Comparison of ENCODE assay signal across 8 cellular contexts in genomic region chr10:87504307-87504666, GRCh38. TPM values are rescaled to one million over a fixed set of nuclear protein-coding genes. Genes with fewer than 3 reads are reported as not detected.
DNase-seq lines count a peak whose midpoint lies in the region; ATAC-seq, FAIRE-seq and TF ChIP-seq lines count a peak whose summit lies in the region.

No MANE protein-coding gene starts in this region.

- TF ChIP-seq POLR2A in gastroesophageal sphincter (IDR thresholded peaks at IDR 0.05) (no peak), gastrocnemius medialis (IDR thresholded peaks at IDR 0.05) (no peak)

- 0 to 13% methylated on average over 4 to 6 of the region's 13 CpGs for WGBS in gastroesophageal sphincter (ENCODE audit: low coverage in 1 of 2), 2 donors

- intact Hi-C loops in gastrocnemius medialis (cut with DNase I; ENCODE audit: low total_unique reads) = no loop called here

- no peaks in the 10 kb centered on the region for H3K27me3 ChIP-seq in gastroesophageal sphincter
- no peaks in the 10 kb centered on the region for H3K27me3 ChIP-seq in gastrocnemius medialis

- H3K36me3 ChIP-seq in gastroesophageal sphincter (peaks cover 0 to 8% of the 10 kb centered on the region in 2 donors), gastrocnemius medialis (peaks cover 0 to 6% of the 10 kb centered on the region in 2 donors)

- peak overlapping the region; percentile 90 for H3K4me3 ChIP-seq in WI38 (ENCODE audit: low read depth, low read length)
- H3K4me3 ChIP-seq in gastroesophageal sphincter = peak overlapping the region; percentile 63 to 89
- peak overlapping the region; percentile 87 to 98 (median 96) for H3K4me3 ChIP-seq in gastrocnemius medialis

- in situ Hi-C loops in gastrocnemius medialis (cut with MboI; ENCODE audit: low sequenced_read_pairs in 4 of 4) = no loop called here

- H3K27ac ChIP-seq in gastroesophageal sphincter = peak overlapping the region; percentile 37 to 90 (median 88)
- peak overlapping the region; percentile 70 to 78 (median 76) for H3K27ac ChIP-seq in gastrocnemius medialis

- no peak for FAIRE-seq in HTR-8/SVneo (lab: Jason Lieb, UNC)

- TF ChIP-seq CTCF in WI38 (IDR thresholded peaks at IDR 0.05; ENCODE audit: low read depth, low read length) (no peak), gastroesophageal sphincter (IDR thresholded peaks at IDR 0.05) (no peak), gastrocnemius medialis (IDR thresholded peaks at IDR 0.05 in 4 of 5, conservative IDR thresholded peaks at IDR 0.05 in 1 of 5) (no peak)

- no peak for TF ChIP-seq EP300 in gastroesophageal sphincter (IDR thresholded peaks at IDR 0.05)

- ATAC-seq in GM21737 (IDR thresholded peaks at IDR 0.05; ENCODE audit: unreplicated experiment) (peak; percentile 39), gastroesophageal sphincter (peak; percentile 52), gastrocnemius medialis (peak; percentile 56 to 59), GM18868 (IDR thresholded peaks at IDR 0.05; ENCODE audit: unreplicated experiment) (no peak), HG02870 (IDR thresholded peaks at IDR 0.05; ENCODE audit: unreplicated experiment) (no peak)

- H3K9me3 ChIP-seq in gastroesophageal sphincter = no peaks in the 10 kb centered on the region
- H3K9me3 ChIP-seq in gastrocnemius medialis = no peaks in the 10 kb centered on the region

- DNase-seq in gastrocnemius medialis (no peak), SHP77 (lab: John Stamatoyannopoulos, UW) (no peak), HTR-8/SVneo (ENCODE audit: insufficient read length, low spot score) (no peak)

- H3K4me1 ChIP-seq in gastroesophageal sphincter = peaks cover 3 to 35% (median 7%) of the 10 kb centered on the region in 3 donors
- H3K4me1 ChIP-seq in gastrocnemius medialis = peaks cover 22 to 24% of the 10 kb centered on the region in 2 donors

RNA-seq across cellular contexts. Expression of gene MINPP1, which starts 0.4 kb away (rescaled TPM):
- total RNA-seq in gastroesophageal sphincter = 10 to 100 TPM in 2 of 4 donors, 1 to 10 TPM in 2; 9.7 to 20.1 (median 10.1) TPM
- total RNA-seq in gastrocnemius medialis = 1 to 10 TPM; 6.9 to 7.1 (median 7.0) TPM

Comparison
In these comparisons a context has a peak if more than half of its experiments do, and no peak if none do; other contexts are left out.
1. ATAC-seq: peak in GM21737 (single experiment), gastroesophageal sphincter (single experiment) and gastrocnemius medialis (2 of 2); none in GM18868 (single experiment) and HG02870 (single experiment).
2. Peak in every context shown above with its lines, with median percentiles within 50 percentile points of each other: H3K4me3 ChIP-seq.